ENCODE assay signal across 7 cellular contexts in the genomic region with DNA sequence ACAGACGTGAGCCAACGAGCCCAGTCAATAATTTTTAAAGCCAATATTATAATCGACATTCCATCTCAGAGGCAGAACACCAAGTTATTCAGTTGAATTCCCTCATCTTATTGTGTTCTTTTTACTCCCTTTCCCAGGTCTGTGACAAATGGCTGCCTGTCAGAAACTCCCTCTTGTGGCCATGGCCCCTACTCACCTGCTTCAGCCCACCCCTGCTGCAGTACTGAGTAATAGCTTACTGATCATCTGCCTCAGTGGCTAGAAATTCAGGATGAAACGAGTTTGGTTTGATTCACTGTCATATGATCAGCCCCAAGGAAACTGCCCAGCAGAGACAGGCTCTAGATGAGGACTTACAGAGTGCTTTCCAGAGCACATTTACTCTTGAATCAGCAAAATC. TPM values are rescaled to one million over a fixed set of nuclear protein-coding genes. Genes with fewer than 3 reads are reported as not detected.
"Had no signal": no experiment of that assay in that cellular context is flagged by ENCODE, and none has a peak within 500 bp of the region (broad histone marks: within the 10 kb centered on the region; RNA-seq: fewer than 3 reads in every experiment).

No MANE protein-coding gene starts in this region.

RNA-seq across cellular contexts. Expression of a gene that starts 19.4 kb away (rescaled TPM):
- total RNA-seq: M059J, PC-3, Peyer's patch, Right ventricle myocardium superior, RPMI7951, SJSA1 had no signal
- polyA plus RNA-seq: SK-N-SH had no signal
